17 cellular contexts compared by ENCODE assay signal in genomic region chr10:31340343-31340742, GRCh38. TPM values are rescaled to one million over a fixed set of nuclear protein-coding genes. Genes with fewer than 3 reads are reported as not detected.
DNase-seq lines count a peak whose midpoint lies in the region; ATAC-seq and TF ChIP-seq lines count a peak whose summit lies in the region.
"Had no signal": no experiment of that assay in that cellular context is flagged by ENCODE, and none has a peak within 500 bp of the region (broad histone marks: within the 10 kb centered on the region; RNA-seq: fewer than 3 reads in every experiment).

No MANE protein-coding gene starts in this region.

- BruUV-seq in IMR-90 (replicated peaks; lab: Mats Ljungman, UMichigan) = no TSS peak
- no TSS peak for BruUV-seq in Calu3 (replicated peaks; lab: Mats Ljungman, UMichigan)

- no peaks in the 10 kb centered on the region for H3K4me1 Mint-ChIP-seq in Calu3 (ENCODE audit: low read depth, unreplicated experiment)

- no peak overlapping the region for H3K56ac ChIP-seq in IMR-90 (ENCODE audit: extremely low read depth, insufficient read depth, low read length)

- H3K4me3 Mint-ChIP-seq in Calu3 (ENCODE audit: low read depth, unreplicated experiment) = no peak overlapping the region
- H3K4me3 Mint-ChIP-seq: effector memory CD8-positive, alpha-beta T cell; stimulated activated memory B cell treated with anti-CD40 and anti-IgM and Interleukin-4, amounts not matched to agents 10 μg/mL and 1 μg/mL and 100 μg/mL, for 72 hours had no signal

- CTCF ChIA-PET in IMR-90 (lab: Yijun Ruan, JAX) (no interaction called here), Calu3 (lab: Charles Lee) (no interaction called here)

- H4K8ac ChIP-seq in IMR-90 (ENCODE audit: low read depth in 2 of 2, low read length in 2 of 2) = no peak overlapping the region

- H3K4me2 ChIP-seq in IMR-90 (ENCODE audit: low read depth, low read length) = no peak overlapping the region
- H3K4me2 ChIP-seq: BLaER1 treated with 17β-estradiol and CSF1 and Interleukin-3, amounts not matched to agents 10 nM and 100 nM; KMS-11 had no signal

- DNase-seq in left ventricle myocardium superior (no peak), left ventricle myocardium inferior (no peak), IMR-90 (no peak), SHP77 treated with DMSO at 0.1 percent for 48 hours (lab: John Stamatoyannopoulos, UW) (peak; percentile 48), gastrocnemius medialis (no peak), Calu3 (no peak)
- DNase-seq: effector memory CD8-positive, alpha-beta T cell; left colon; pancreas; trophoblast cell had no signal

- no peak overlapping the region; the same call in 1 of the 2 replicates for H3K23ac ChIP-seq in IMR-90 (ENCODE audit: low read depth, low read length)

- H2AFZ ChIP-seq in IMR-90 (replicated peaks; ENCODE audit: low read length, poor library complexity) = no peak overlapping the region

- H2AK9ac ChIP-seq in IMR-90 (replicated peaks; ENCODE audit: low read depth, low read length, poor library complexity) = no peak overlapping the region

- no peak overlapping the region for H2BK15ac ChIP-seq in IMR-90 (ENCODE audit: low read depth, low read length)

- H3K36me3 Mint-ChIP-seq in Calu3 (ENCODE audit: insufficient read depth, unreplicated experiment) = no peaks in the 10 kb centered on the region
- H3K36me3 Mint-ChIP-seq: stimulated activated memory B cell treated with anti-CD40 and anti-IgM and Interleukin-4, amounts not matched to agents 10 μg/mL and 1 μg/mL and 100 μg/mL, for 72 hours had no signal

- in situ Hi-C loops in IMR-90 (cut with MboI; ENCODE audit: low sequenced_read_pairs) (loop anchor here (25.0 kb wide), 1 partner anchor 472 kb away; no protein-coding TSS in a partner anchor), gastrocnemius medialis (cut with MboI; ENCODE audit: low sequenced_read_pairs in 4 of 4) (no loop called here)

- no peak overlapping the region for H3K4ac ChIP-seq in IMR-90 (ENCODE audit: low read depth, low read length)

- H3K9ac ChIP-seq in IMR-90 (ENCODE audit: low read depth, low read length) = no peak overlapping the region
- H3K9ac ChIP-seq: BLaER1 treated with 17β-estradiol and CSF1 and Interleukin-3, amounts not matched to agents 10 nM and 100 nM; KMS-11 had no signal

- H3K9me3 ChIP-seq in left ventricle myocardium inferior (replicated peaks) = no peaks in the 10 kb centered on the region
- no peaks in the 10 kb centered on the region for H3K9me3 ChIP-seq in IMR-90 (ENCODE audit: control insufficient read depth, insufficient read depth, low read length)
- H3K9me3 ChIP-seq in gastrocnemius medialis = no peaks in the 10 kb centered on the region
- H3K9me3 ChIP-seq: BLaER1 treated with 17β-estradiol and CSF1 and Interleukin-3, amounts not matched to agents 10 nM and 100 nM; pancreas had no signal

- H2AK5ac ChIP-seq in IMR-90 (ENCODE audit: low read depth, low read length) = no peak overlapping the region

- H4K20me1 ChIP-seq in IMR-90 (ENCODE audit: insufficient read depth, low read length) = peaks cover 93% of the 10 kb centered on the region
- H4K20me1 ChIP-seq: BLaER1 treated with 17β-estradiol and CSF1 and Interleukin-3, amounts not matched to agents 10 nM and 100 nM had no signal

- peaks cover 17% of the 10 kb centered on the region for H3K9me1 ChIP-seq in IMR-90 (ENCODE audit: insufficient read depth, low read length)

- no peak overlapping the region for H4K91ac ChIP-seq in IMR-90 (ENCODE audit: insufficient read depth, low read depth, low read length)

- TF ChIP-seq CTCF in left ventricle myocardium inferior (IDR thresholded peaks at IDR 0.05; ENCODE audit: borderline replicate concordance) (no peak), IMR-90 (conservative IDR thresholded peaks at IDR 0.05; ENCODE audit: low read depth, low read length) (no peak), gastrocnemius medialis (IDR thresholded peaks at IDR 0.05 in 4 of 5, conservative IDR thresholded peaks at IDR 0.05 in 1 of 5) (no peak), Calu3 (IDR thresholded peaks at IDR 0.05; ENCODE audit: unreplicated experiment) (no peak)

- intact Hi-C loops in left ventricle myocardium superior (cut with micrococcal nuclease) (no loop called here), left ventricle myocardium inferior (cut with micrococcal nuclease) (no loop called here), IMR-90 (cut with micrococcal nuclease) (no loop called here), gastrocnemius medialis (cut with DNase I; ENCODE audit: low total_unique reads) (no loop called here), Calu3 (cut with micrococcal nuclease; ENCODE audit: unreplicated experiment) (loop anchor here (10.0 kb wide), 1 partner anchor 556 kb away; no protein-coding TSS in a partner anchor)

- H3K27ac ChIP-seq in left ventricle myocardium inferior (replicated peaks) (no peak overlapping the region), IMR-90 (ENCODE audit: insufficient read depth, low read length) (no peak overlapping the region), gastrocnemius medialis (peak overlapping the region; percentile 5 to 27 (median 20))
- H3K27ac ChIP-seq: BLaER1 treated with 17β-estradiol and CSF1 and Interleukin-3, amounts not matched to agents 10 nM and 100 nM; HL-60; KMS-11; pancreas; skin epidermis had no signal

- H3K4me1 ChIP-seq in left ventricle myocardium inferior (peaks cover 52% of the 10 kb centered on the region), IMR-90 (ENCODE audit: control insufficient read depth, insufficient read depth, low read length) (peaks cover under 1% of the 10 kb centered on the region; the same call in 1 of the 2 replicates), gastrocnemius medialis (peaks cover 47 to 72% of the 10 kb centered on the region in 2 donors)
- H3K4me1 ChIP-seq: BLaER1 treated with 17β-estradiol and CSF1 and Interleukin-3, amounts not matched to agents 10 nM and 100 nM had no signal

- POLR2A ChIA-PET in IMR-90 (lab: Charles Lee; ENCODE audit: unreplicated experiment) = no interaction called here

- no peak overlapping the region for H2BK5ac ChIP-seq in IMR-90 (ENCODE audit: low read depth, low read length, poor library complexity, severe bottlenecking)

- dilution Hi-C loops in IMR-90 (cut with HindIII; ENCODE audit: low sequenced_read_pairs, unreplicated experiment) = no loop called here

- H3K14ac ChIP-seq in IMR-90 (replicated peaks; ENCODE audit: low read depth, low read length) = peak overlapping the region; percentile 41; the same call in 1 of the 2 replicates

- H3K27me3 Mint-ChIP-seq in Calu3 (ENCODE audit: unreplicated experiment) = no peaks in the 10 kb centered on the region
- H3K27me3 Mint-ChIP-seq: effector memory CD8-positive, alpha-beta T cell; stimulated activated memory B cell treated with anti-CD40 and anti-IgM and Interleukin-4, amounts not matched to agents 10 μg/mL and 1 μg/mL and 100 μg/mL, for 72 hours had no signal

- H2BK20ac ChIP-seq in IMR-90 (ENCODE audit: low read depth, low read length) = no peak overlapping the region

- H3K27ac Mint-ChIP-seq in Calu3 (ENCODE audit: unreplicated experiment) = no peak overlapping the region
- H3K27ac Mint-ChIP-seq: effector memory CD8-positive, alpha-beta T cell; stimulated activated memory B cell treated with anti-CD40 and anti-IgM and Interleukin-4, amounts not matched to agents 10 μg/mL and 1 μg/mL and 100 μg/mL, for 72 hours had no signal

- TF ChIP-seq RAD21 in IMR-90 (IDR thresholded peaks at IDR 0.05; ENCODE audit: low read length) = no peak

- H3K4me3 ChIP-seq in left ventricle myocardium inferior = no peak overlapping the region
- H3K4me3 ChIP-seq in IMR-90 (ENCODE audit: insufficient read depth, low read depth, low read length) = no peak overlapping the region
- H3K4me3 ChIP-seq in gastrocnemius medialis = no peak overlapping the region
- H3K4me3 ChIP-seq: BLaER1 treated with 17β-estradiol and CSF1 and Interleukin-3, amounts not matched to agents 10 nM and 100 nM; pancreas; skin epidermis had no signal

- H4K5ac ChIP-seq in IMR-90 (ENCODE audit: low read depth, low read length) = no peak overlapping the region

- no peak overlapping the region for H3K18ac ChIP-seq in IMR-90 (ENCODE audit: low read depth, low read length)

- no peaks in the 10 kb centered on the region for H3K27me3 ChIP-seq in left ventricle myocardium inferior (ENCODE audit: low read depth)
- no peaks in the 10 kb centered on the region for H3K27me3 ChIP-seq in IMR-90 (ENCODE audit: control insufficient read depth, insufficient read depth, low read length)
- no peaks in the 10 kb centered on the region for H3K27me3 ChIP-seq in gastrocnemius medialis
- H3K27me3 ChIP-seq: BLaER1 treated with 17β-estradiol and CSF1 and Interleukin-3, amounts not matched to agents 10 nM and 100 nM; pancreas had no signal

- H2BK120ac ChIP-seq in IMR-90 (ENCODE audit: low read depth, low read length) = no peak overlapping the region

- H3K79me1 ChIP-seq in IMR-90 (ENCODE audit: low read depth in 1 of 2, low read length in 2 of 2) = peaks cover 3 to 53% of the 10 kb centered on the region in 2 experiments; a peak in 3 of 4 replicates

- H3K9me3 Mint-ChIP-seq in Calu3 (ENCODE audit: low read depth, unreplicated experiment) = no peaks in the 10 kb centered on the region
- H3K9me3 Mint-ChIP-seq: effector memory CD8-positive, alpha-beta T cell; stimulated activated memory B cell treated with anti-CD40 and anti-IgM and Interleukin-4, amounts not matched to agents 10 μg/mL and 1 μg/mL and 100 μg/mL, for 72 hours had no signal

- peak; percentile 66 for ATAC-seq in left ventricle myocardium superior
- no peak for ATAC-seq in IMR-90 (ENCODE audit: low read depth)
- ATAC-seq in gastrocnemius medialis = peak in 1 of 2 donors; percentile 45
- ATAC-seq in GM21717 (IDR thresholded peaks at IDR 0.05; ENCODE audit: unreplicated experiment) = no peak
- ATAC-seq in HG03139 (IDR thresholded peaks at IDR 0.05; ENCODE audit: unreplicated experiment) = no peak
- ATAC-seq: effector memory CD8-positive, alpha-beta T cell; left colon; pancreas; stimulated activated memory B cell treated with anti-CD40 and anti-IgM and Interleukin-4, amounts not matched to agents 10 μg/mL and 1 μg/mL and 100 μg/mL, for 72 hours had no signal

- H3K36me3 ChIP-seq in left ventricle myocardium inferior = no peaks in the 10 kb centered on the region
- peaks cover 2% of the 10 kb centered on the region; the same call in 1 of the 2 replicates for H3K36me3 ChIP-seq in IMR-90 (ENCODE audit: control insufficient read depth, insufficient read depth, low read length)
- no peaks in the 10 kb centered on the region for H3K36me3 ChIP-seq in gastrocnemius medialis
- H3K36me3 ChIP-seq: BLaER1 treated with 17β-estradiol and CSF1 and Interleukin-3, amounts not matched to agents 10 nM and 100 nM; pancreas had no signal

- TF ChIP-seq POLR2A in IMR-90 (IDR thresholded peaks at IDR 0.05; ENCODE audit: low read depth, low read length) = no peak
- no peak for TF ChIP-seq POLR2A in gastrocnemius medialis (IDR thresholded peaks at IDR 0.05)

TF ChIP-seq in IMR-90, 13 proteins besides CTCF, POLR2A, EP300 and RAD21 (continues in another document):
- no peak for TF ChIP-seq CHD1 (IDR thresholded peaks at IDR 0.05; ENCODE audit: low read depth, low read length)

RNA-seq across cellular contexts. Expression of gene ZEB1, which starts 21.3 kb away (rescaled TPM):
- 86.7 TPM for total RNA-seq in left ventricle myocardium superior
- total RNA-seq in left ventricle myocardium inferior = 85.4 TPM
- 108 and 139 TPM in 2 replicates for total RNA-seq in IMR-90 (2012; rRNA removed)
- 21.7 and 23.7 TPM in 2 replicates for polyA plus RNA-seq in IMR-90 (2012; rRNA removed)
- polyA plus RNA-seq in IMR-90 (2012; cell fraction: cytosol; rRNA removed) = 5.6 and 6.0 TPM in 2 replicates
- polyA plus RNA-seq in IMR-90 (2012; cell fraction: nucleus; rRNA removed; ENCODE audit: low replicate concordance) = 8.5 and 80.1 TPM in 2 replicates
- 100 to 1,000 TPM in 3 of 4 donors, 10 to 100 TPM in 1; 67.4 to 175 (median 137) TPM for total RNA-seq in gastrocnemius medialis
- 7.1 and 10.3 TPM in 2 replicates for total RNA-seq in Calu3 (2022)

Comparison
In these comparisons a context has a peak if more than half of its experiments do, and no peak if none do; other contexts are left out.
1. H3K27ac ChIP-seq: peak in gastrocnemius medialis (4 of 4); none in left ventricle myocardium inferior (single experiment) and IMR-90 (single experiment).